In the genomic region with DNA sequence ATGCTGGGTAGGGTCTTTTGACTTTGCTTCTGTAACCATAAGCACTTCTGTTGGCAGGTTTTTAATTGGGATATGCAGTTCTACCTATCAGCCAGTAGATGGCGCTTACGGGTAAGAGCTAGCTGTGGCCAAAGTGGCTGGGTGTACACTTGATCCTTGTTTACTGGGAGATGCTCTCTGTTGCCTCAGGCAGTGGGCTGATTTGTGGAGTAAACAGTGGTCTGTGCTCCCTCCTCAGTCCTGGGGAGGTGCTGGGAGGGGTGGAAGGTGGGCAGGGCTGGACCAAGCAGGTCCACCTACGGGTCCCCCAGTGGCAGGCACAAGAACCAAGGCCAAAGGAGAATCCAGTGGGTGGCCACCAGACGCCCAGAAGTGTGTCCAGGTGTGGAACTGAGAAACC, we compare ENCODE assay signal across 9 cellular contexts. TPM values are rescaled to one million over a fixed set of nuclear protein-coding genes. Genes with fewer than 3 reads are reported as not detected.
DNase-seq lines count a peak whose midpoint lies in the region; ATAC-seq and TF ChIP-seq lines count a peak whose summit lies in the region.
"Had no signal": no experiment of that assay in that cellular context is flagged by ENCODE, and none has a peak within 500 bp of the region (broad histone marks: within the 10 kb centered on the region; RNA-seq: fewer than 3 reads in every experiment).

No MANE protein-coding gene starts in this region.

- H3T11ph ChIP-seq in H9 (ENCODE audit: low read length), result no peak overlapping the region

- H3K4ac ChIP-seq in H9 (ENCODE audit: low read depth, low read length) (no peak overlapping the region), mesenchymal stem cell (ENCODE audit: low read depth in 1 of 2, low read length in 2 of 2) (no peak overlapping the region)

- H3K18ac ChIP-seq in H9 (ENCODE audit: insufficient read length, low read depth, low read length) (no peak overlapping the region), mesenchymal stem cell (ENCODE audit: low read depth in 1 of 2, low read length in 2 of 2) (no peak overlapping the region)

- H2BK120ac ChIP-seq in H9 (ENCODE audit: low read depth, low read length, poor library complexity, severe bottlenecking) (no peak overlapping the region), mesenchymal stem cell (ENCODE audit: low read depth, low read length) (no peak overlapping the region)

- H3K23me2 ChIP-seq in H9 (ENCODE audit: insufficient read length, low read depth, low read length, poor library complexity, severe bottlenecking), result no peaks in the 10 kb centered on the region

- H3K79me2 ChIP-seq in H9 (ENCODE audit: insufficient read depth, low read length), result no peaks in the 10 kb centered on the region; the same call in 1 of the 2 replicates
- peaks cover 99% of the 10 kb centered on the region for H3K79me2 ChIP-seq in OCI-LY7 (ENCODE audit: insufficient read depth, low read depth, low read length)

- no peaks in the 10 kb centered on the region for H3K27me3 Mint-ChIP-seq in H9 (ENCODE audit: low read depth)
- H3K27me3 Mint-ChIP-seq in chondrocyte (ENCODE audit: low read depth), result no peaks in the 10 kb centered on the region

- POLR2A ChIA-PET in OCI-LY7 (lab: Charles Lee), result interaction anchor here (0.8 kb wide), 1 partner anchor 163 kb away, joined by 3 read pairs; no protein-coding TSS in a partner anchor

- H3K4me2 ChIP-seq in H9 (ENCODE audit: insufficient read depth, insufficient read length, low read length), result no peak overlapping the region
- H3K4me2 ChIP-seq in OCI-LY7 (ENCODE audit: low read length), result no peak overlapping the region
- H3K4me2 ChIP-seq in mesenchymal stem cell (ENCODE audit: low read length, poor library complexity, severe bottlenecking), result no peak overlapping the region

- H3K14ac ChIP-seq in H9 (ENCODE audit: insufficient read depth, low read length), result no peak overlapping the region
- no peak overlapping the region for H3K14ac ChIP-seq in mesenchymal stem cell (ENCODE audit: low read length in 2 of 2)

- CTCF ChIA-PET in OCI-LY7 (lab: Charles Lee; ENCODE audit: unreplicated experiment), result no interaction called here

- H2AK5ac ChIP-seq in H9 (ENCODE audit: insufficient read length, low read length) (no peak overlapping the region), mesenchymal stem cell (ENCODE audit: low read length, severe bottlenecking) (no peak overlapping the region)

- H2BK15ac ChIP-seq in H9 (ENCODE audit: low read depth, low read length) (no peak overlapping the region), mesenchymal stem cell (ENCODE audit: low read depth, poor library complexity, severe bottlenecking) (no peak overlapping the region)

- H2AFZ ChIP-seq in H9 (ENCODE audit: low read length) (no peak overlapping the region), OCI-LY7 (ENCODE audit: low read length) (no peak overlapping the region), mesenchymal stem cell (ENCODE audit: low read depth, low read length) (no peak overlapping the region)

- no peaks in the 10 kb centered on the region for H4K20me1 ChIP-seq in H9 (ENCODE audit: control insufficient read depth, insufficient read depth, insufficient read length)
- H4K20me1 ChIP-seq in OCI-LY7 (ENCODE audit: insufficient read depth, low read length), result no peaks in the 10 kb centered on the region

- no peak overlapping the region for H3K56ac ChIP-seq in H9 (ENCODE audit: insufficient read length, low read depth, low read length)

- H3K36me3 Mint-ChIP-seq in H9 (ENCODE audit: insufficient read depth in 1 of 3, low read depth in 3 of 3) (peaks cover 25 to 47% (median 34%) of the 10 kb centered on the region in 3 experiments), chondrocyte (ENCODE audit: low read depth) (peaks cover 12% of the 10 kb centered on the region)

- H3K4me3 Mint-ChIP-seq in H9 (no peak overlapping the region), chondrocyte (ENCODE audit: unreplicated experiment) (no peak overlapping the region)

- no peaks in the 10 kb centered on the region for H3K9me2 ChIP-seq in OCI-LY7 (ENCODE audit: insufficient read depth, low read length)

- no peak overlapping the region for H4K8ac ChIP-seq in H9 (replicated peaks; ENCODE audit: insufficient read length, low read depth, low read length)
- no peak overlapping the region for H4K8ac ChIP-seq in mesenchymal stem cell (ENCODE audit: low read length)

- no peak for ATAC-seq in HG03378 (IDR thresholded peaks at IDR 0.05; ENCODE audit: unreplicated experiment)
- ATAC-seq in GM21619 (IDR thresholded peaks at IDR 0.05; ENCODE audit: unreplicated experiment), result no peak

- no TSS peak for BruUV-seq in OCI-LY7 (replicated peaks; lab: Mats Ljungman, UMichigan)

- no peaks in the 10 kb centered on the region for H3K9me3 ChIP-seq in H9 (ENCODE audit: control insufficient read depth, low read depth, low read length)
- peaks cover 57% of the 10 kb centered on the region for H3K9me3 ChIP-seq in OCI-LY7 (ENCODE audit: low read length)
- H3K9me3 ChIP-seq in mesenchymal stem cell (ENCODE audit: control insufficient read depth, low read length), result peaks cover 15% of the 10 kb centered on the region

- no peak overlapping the region for H2BK20ac ChIP-seq in H9 (ENCODE audit: low read depth, low read length, poor library complexity, severe bottlenecking)

- H3K4me1 Mint-ChIP-seq in H9 (peaks cover 19 to 20% of the 10 kb centered on the region in 2 experiments), chondrocyte (ENCODE audit: low read depth) (no peaks in the 10 kb centered on the region)

- no peak overlapping the region for H2BK12ac ChIP-seq in H9 (ENCODE audit: insufficient read length, low read depth, low read length)
- H2BK12ac ChIP-seq in mesenchymal stem cell (ENCODE audit: low read length in 2 of 2), result no peak overlapping the region

- H3K27ac ChIP-seq in H9 (ENCODE audit: insufficient read length, low read depth, low read length) (no peak overlapping the region), OCI-LY7 (ENCODE audit: low read depth, low read length, poor library complexity, severe bottlenecking) (no peak overlapping the region), mesenchymal stem cell (ENCODE audit: low read length, poor library complexity, severe bottlenecking) (no peak overlapping the region)
- H3K27ac ChIP-seq: skin epidermis had no signal

- H3K9ac ChIP-seq in H9 (ENCODE audit: extremely low read depth, insufficient read length, low read length) (no peak overlapping the region), mesenchymal stem cell (ENCODE audit: low read length) (no peak overlapping the region)

- H3K27me3 ChIP-seq in H9 (ENCODE audit: insufficient read depth, low read length) (no peaks in the 10 kb centered on the region), mesenchymal stem cell (ENCODE audit: control insufficient read depth in 1 of 2, insufficient read depth in 1 of 2, low read length in 2 of 2) (no peaks in the 10 kb centered on the region)

- H3K36me3 ChIP-seq in OCI-LY7 (ENCODE audit: insufficient read depth, low read length) (peaks cover 96% of the 10 kb centered on the region), mesenchymal stem cell (ENCODE audit: control insufficient read depth in 1 of 2, insufficient read depth in 2 of 2, low read depth in 1 of 2, low read length in 2 of 2) (peaks cover 26 to 49% of the 10 kb centered on the region in 2 experiments)

- H4K91ac ChIP-seq in H9 (ENCODE audit: insufficient read length, low read depth, low read length), result no peak overlapping the region
- no peak overlapping the region for H4K91ac ChIP-seq in mesenchymal stem cell (ENCODE audit: low read length)

- intact Hi-C loops in OCI-LY7 (cut with micrococcal nuclease; ENCODE audit: unreplicated experiment), result no loop called here

- H3K79me1 ChIP-seq in H9 (ENCODE audit: insufficient read depth, low read depth, low read length, poor library complexity, severe bottlenecking) (no peaks in the 10 kb centered on the region), mesenchymal stem cell (replicated peaks; ENCODE audit: low read length, poor library complexity, severe bottlenecking) (peaks cover 39% of the 10 kb centered on the region)

- H3K4me1 ChIP-seq in H9 (ENCODE audit: insufficient read depth, low read length) (no peaks in the 10 kb centered on the region), OCI-LY7 (ENCODE audit: insufficient read depth, low read length, poor library complexity, severe bottlenecking) (no peaks in the 10 kb centered on the region), mesenchymal stem cell (ENCODE audit: control insufficient read depth, insufficient read depth, low read depth, low read length) (no peaks in the 10 kb centered on the region)

- WGBS in H9 (ENCODE audit: extremely low coverage, insufficient read length, low lambda C conversion rate), result no CpG with 5 or more reads among the region's 4 CpGs
- 49% methylated on average over 4 of the region's 4 CpGs for WGBS in mesenchymal stem cell

- no peak overlapping the region for H3K23ac ChIP-seq in H9 (ENCODE audit: insufficient read length, low read depth, low read length)
- H3K23ac ChIP-seq in mesenchymal stem cell (ENCODE audit: low read length in 2 of 2), result no peak overlapping the region

- H3K27ac Mint-ChIP-seq in H9 (no peak overlapping the region), chondrocyte (ENCODE audit: unreplicated experiment) (no peak overlapping the region)

- TF ChIP-seq CTCF in H9 (conservative IDR thresholded peaks at IDR 0.05) (peak; percentile 90), OCI-LY7 (conservative IDR thresholded peaks at IDR 0.05; ENCODE audit: low read length) (peak; percentile 92), chondrocyte (IDR thresholded peaks at IDR 0.05) (peak; percentile 77)

- peaks cover 20 to 41% of the 10 kb centered on the region in 2 experiments for H3K9me3 Mint-ChIP-seq in H9
- H3K9me3 Mint-ChIP-seq in chondrocyte (ENCODE audit: low read depth), result peaks cover 27% of the 10 kb centered on the region

- H3K4me3 ChIP-seq in OCI-LY7 (ENCODE audit: low read depth, low read length, poor library complexity, severe bottlenecking) (no peak overlapping the region), mesenchymal stem cell (ENCODE audit: insufficient read depth in 1 of 2, low read depth in 1 of 2, low read length in 2 of 2) (no peak overlapping the region)
- H3K4me3 ChIP-seq: skin epidermis had no signal

- H4K5ac ChIP-seq in H9 (ENCODE audit: insufficient read length, low read depth, low read length), result no peak overlapping the region

- H2BK5ac ChIP-seq in H9 (ENCODE audit: insufficient read length, low read length) (no peak overlapping the region), mesenchymal stem cell (ENCODE audit: low read depth, low read length, poor library complexity, severe bottlenecking) (no peak overlapping the region)

- DNase-seq in DMS153 (lab: John Stamatoyannopoulos, UW) (peak; percentile 34), H9 (peak; percentile 35), OCI-LY7 (ENCODE audit: low spot score) (peak; percentile 46), chondrocyte (ENCODE audit: low spot score) (no peak), mesenchymal stem cell (peak; percentile 20), T1000 (lab: John Stamatoyannopoulos, UW) (no peak)

RNA-seq across cellular contexts. Expression of gene RALGPS2, which starts 43.4 kb away (rescaled TPM):
- total RNA-seq in H9 (2021) (32.6 and 34.1 TPM in 2 replicates), OCI-LY7 (2022) (91.6 and 94.5 TPM in 2 replicates), chondrocyte (7.2 to 11.5 TPM (median 10.0 TPM) in 3 replicates)
- total RNA-seq in OCI-LY7 (2014; rRNA removed; shearing (Covaris generic)), result 74.8 and 102 TPM in 2 replicates
- polyA plus RNA-seq in mesenchymal stem cell (2013, experiment 1 of 2), result 10.1 TPM
- polyA plus RNA-seq in mesenchymal stem cell (2013, experiment 2 of 2), result 8.5 TPM

Comparison
In these comparisons a context has a peak if more than half of its experiments do, and no peak if none do; other contexts are left out.
1. DNase-seq: peak in DMS153 (single experiment), H9 (single experiment), OCI-LY7 (single experiment) and mesenchymal stem cell (single experiment); none in chondrocyte (single experiment) and T1000 (single experiment).
2. Peak in every context shown above with its lines, with median percentiles within 50 percentile points of each other: CTCF ChIP-seq.